ENCODE assay signal across 16 cellular contexts in genomic region chr4:8293131-8293975, GRCh38. TPM values are rescaled to one million over a fixed set of nuclear protein-coding genes. Genes with fewer than 3 reads are reported as not detected.
"Had no signal": no experiment of that assay in that cellular context is flagged by ENCODE, and none has a peak within 500 bp of the region (broad histone marks: within the 10 kb centered on the region; RNA-seq: fewer than 3 reads in every experiment).

No MANE protein-coding gene starts in this region.

- ATAC-seq: stimulated activated naive CD8-positive, alpha-beta T cell treated with anti-CD3 and anti-CD28 coated beads, Interleukin-15, Interleukin-2, amounts not matched to agents 100 U/mL and 50 U/mL, for 24 hours had no signal

- H2AFZ ChIP-seq: neural progenitor cell, parathyroid adenoma had no signal

- FAIRE-seq: astrocyte, endometrium had no signal

- H3K27ac Mint-ChIP-seq: activated T-helper 1 cell treated with anti-CD3 and anti-CD28 coated beads, Interleukin-12 subunit alpha, Interleukin-12 subunit beta, Interleukin-2, Interleukin-4 antibody, amounts not matched to agents 30 ng/mL and 10 ng/mL and 1 ng/mL, durations not matched to agents 14 hours and 24 hours and 36 hours; mesothelial cell of epicardium; neural progenitor cell had no signal

- H3K4me3 Mint-ChIP-seq: activated T-helper 1 cell treated with anti-CD3 and anti-CD28 coated beads, Interleukin-12 subunit alpha, Interleukin-12 subunit beta, Interleukin-2, Interleukin-4 antibody, amounts not matched to agents 30 ng/mL and 10 ng/mL and 1 ng/mL, durations not matched to agents 14 hours and 24 hours and 36 hours; mesothelial cell of epicardium; neural progenitor cell had no signal

- H3K79me2 ChIP-seq: parathyroid adenoma had no signal

- H3K9ac ChIP-seq: neural progenitor cell, parathyroid adenoma had no signal

- H3K27ac ChIP-seq: neural progenitor cell, parathyroid adenoma, SK-N-MC had no signal

- H3K4me1 ChIP-seq: neural progenitor cell, parathyroid adenoma had no signal

- H3K36me3 ChIP-seq: neural progenitor cell had no signal

- DNase-seq: activated naive CD4-positive, alpha-beta T cell treated with Interleukin-2 at 50 U/mL for 16 hours; hypothalamus; retina; stimulated activated naive CD8-positive, alpha-beta T cell treated with anti-CD3 and anti-CD28 coated beads, Interleukin-15, Interleukin-2, amounts not matched to agents 100 U/mL and 50 U/mL, for 24 hours; T-helper 9 cell; trophoblast cell had no signal

- H3K4me1 Mint-ChIP-seq: neural progenitor cell had no signal

- H3K36me3 Mint-ChIP-seq: neural progenitor cell had no signal

- H3K4me3 ChIP-seq: lung, neural progenitor cell, SK-N-MC, smooth muscle cell had no signal

- H3K4me2 ChIP-seq: neural progenitor cell, smooth muscle cell had no signal

- H3K27me3 ChIP-seq: neural progenitor cell had no signal

RNA-seq across cellular contexts. Expression of gene HTRA3, which starts 23.8 kb away (rescaled TPM):
- total RNA-seq: activated CD8-positive, alpha-beta memory T cell treated with anti-CD3 and anti-CD28 coated beads for 36 hours; activated T-helper 1 cell treated with anti-CD3 and anti-CD28 coated beads, Interleukin-12 subunit alpha, Interleukin-12 subunit beta, Interleukin-2, Interleukin-4 antibody, amounts not matched to agents 30 ng/mL and 10 ng/mL and 1 ng/mL, durations not matched to agents 14 hours and 24 hours and 36 hours had no signal
